8 cellular contexts compared by ENCODE assay signal in genomic region chr4:123398151-123398802, GRCh38. TPM values are rescaled to one million over a fixed set of nuclear protein-coding genes. Genes with fewer than 3 reads are reported as not detected.
DNase-seq lines count a peak whose midpoint lies in the region; ATAC-seq and TF ChIP-seq lines count a peak whose summit lies in the region.

No MANE protein-coding gene starts in this region.

- TF ChIP-seq CTCF in Calu3 (IDR thresholded peaks at IDR 0.05; ENCODE audit: unreplicated experiment): peak; percentile 46
- peak; percentile 80 for TF ChIP-seq CTCF in RWPE1 (conservative IDR thresholded peaks at IDR 0.05; ENCODE audit: low read depth)
- TF ChIP-seq CTCF in neutrophil (IDR thresholded peaks at IDR 0.05): no peak
- peak; percentile 51 to 67 (median 53) for TF ChIP-seq CTCF in transverse colon (IDR thresholded peaks at IDR 0.05)

- no peak for TF ChIP-seq POLR2A in transverse colon (IDR thresholded peaks at IDR 0.05)

- H3K4me3 ChIP-seq in neutrophil (ENCODE audit: low read depth in 1 of 2, low read length in 1 of 2) (peak overlapping the region; percentile 65 to 73), transverse colon (peak overlapping the region; percentile 67 to 89 (median 75))

- H3K27me3 ChIP-seq in neutrophil (peaks cover 45% of the 10 kb centered on the region), transverse colon (no peaks in the 10 kb centered on the region)

- DNase-seq in Calu3: peak; percentile 82
- DNase-seq in RWPE1 (ENCODE audit: low spot score): peak; percentile 61
- peak; percentile 68 for DNase-seq in activated naive CD4-positive, alpha-beta T cell treated with anti-CD3 and anti-CD28 coated beads for 36 hours
- DNase-seq in globus pallidus (ENCODE audit: low spot score): peak; percentile 42
- peak; percentile 83 for DNase-seq in transverse colon

- no peaks in the 10 kb centered on the region for H3K27me3 Mint-ChIP-seq in Calu3 (ENCODE audit: unreplicated experiment)
- peaks cover 17% of the 10 kb centered on the region for H3K27me3 Mint-ChIP-seq in activated naive CD4-positive, alpha-beta T cell treated with anti-CD3 and anti-CD28 coated beads for 36 hours (ENCODE audit: low read depth)

- ATAC-seq in GM19452 (IDR thresholded peaks at IDR 0.05; ENCODE audit: unreplicated experiment) (peak; percentile 67), HG03558 (IDR thresholded peaks at IDR 0.05; ENCODE audit: extremely low read depth, unreplicated experiment) (peak; percentile 25)

- 0% methylated on average over 9 of the region's 81 CpGs; no CpG with 5 or more reads in 1 of the 2 donors for WGBS in transverse colon (ENCODE audit: low coverage in 1 of 2), 2 donors

- no peaks in the 10 kb centered on the region for H3K36me3 ChIP-seq in neutrophil
- H3K36me3 ChIP-seq in transverse colon: peaks cover 0 to 9% (median 3%) of the 10 kb centered on the region in 4 donors

- no TSS peak for BruUV-seq in Calu3 (replicated peaks; lab: Mats Ljungman, UMichigan)

- H3K4me1 Mint-ChIP-seq in Calu3 (ENCODE audit: low read depth, unreplicated experiment): peaks cover 23% of the 10 kb centered on the region
- peaks cover 32% of the 10 kb centered on the region for H3K4me1 Mint-ChIP-seq in activated naive CD4-positive, alpha-beta T cell treated with anti-CD3 and anti-CD28 coated beads for 36 hours (ENCODE audit: low read depth)

- CTCF ChIA-PET in Calu3 (lab: Charles Lee) (no interaction called here), RWPE1 (lab: Yijun Ruan, JAX) (interaction anchor here (0.5 to 0.8 kb wide), 4 partner anchors 27 to 1694 kb away, joined by 3 to 4 read pairs (median 3); no protein-coding TSS in a partner anchor)
- CTCF ChIA-PET in activated naive CD4-positive, alpha-beta T cell treated with anti-CD3 and anti-CD28 coated beads for 36 hours (lab: Charles Lee): interaction anchor here (0.7 kb wide), 1 partner anchor 278 kb away, joined by 3 read pairs; no protein-coding TSS in a partner anchor

- intact Hi-C loops in Calu3 (cut with micrococcal nuclease; ENCODE audit: unreplicated experiment) (loop anchor here (2.0 kb wide), 1 partner anchor 149 kb away; no protein-coding TSS in a partner anchor), transverse colon (cut with DNase I; ENCODE audit: low total_unique reads) (loop anchor here (10.0 kb wide), 3 partner anchors 257 to 717 kb away; no protein-coding TSS in a partner anchor)
- intact Hi-C loops in activated naive CD4-positive, alpha-beta T cell treated with anti-CD3 and anti-CD28 coated beads for 36 hours (cut with micrococcal nuclease): loop anchor here (2.0 to 10.0 kb wide), 9 partner anchors 167 to 1596 kb away; partner anchors contain the start of gene EXOSC9

- no peak overlapping the region for H3K27ac Mint-ChIP-seq in Calu3 (ENCODE audit: unreplicated experiment)
- peak overlapping the region; percentile 95 for H3K27ac Mint-ChIP-seq in activated naive CD4-positive, alpha-beta T cell treated with anti-CD3 and anti-CD28 coated beads for 36 hours

- H3K36me3 Mint-ChIP-seq in Calu3 (ENCODE audit: insufficient read depth, unreplicated experiment): peaks cover 59% of the 10 kb centered on the region
- peaks cover 25% of the 10 kb centered on the region for H3K36me3 Mint-ChIP-seq in activated naive CD4-positive, alpha-beta T cell treated with anti-CD3 and anti-CD28 coated beads for 36 hours (ENCODE audit: low read depth)

- H3K9me3 Mint-ChIP-seq in Calu3 (ENCODE audit: low read depth, unreplicated experiment): no peaks in the 10 kb centered on the region
- H3K9me3 Mint-ChIP-seq in activated naive CD4-positive, alpha-beta T cell treated with anti-CD3 and anti-CD28 coated beads for 36 hours: no peaks in the 10 kb centered on the region

- H3K4me1 ChIP-seq in neutrophil (ENCODE audit: control insufficient read depth in 1 of 2, insufficient read depth in 1 of 2, low read depth in 1 of 2, low read length in 1 of 2): peaks cover 29 to 37% of the 10 kb centered on the region in 2 experiments
- H3K4me1 ChIP-seq in transverse colon: peaks cover 0 to 24% (median 0%) of the 10 kb centered on the region in 4 donors

- H3K4me3 Mint-ChIP-seq in Calu3 (ENCODE audit: low read depth, unreplicated experiment): peak overlapping the region; percentile 82
- peak overlapping the region; percentile 87 for H3K4me3 Mint-ChIP-seq in activated naive CD4-positive, alpha-beta T cell treated with anti-CD3 and anti-CD28 coated beads for 36 hours

- POLR2A ChIA-PET in RWPE1 (lab: Yijun Ruan, JAX; ENCODE audit: low non-redundant PET): no interaction called here

- H3K27ac ChIP-seq in RWPE1: peak overlapping the region; percentile 81
- H3K27ac ChIP-seq in neutrophil: no peak overlapping the region
- H3K27ac ChIP-seq in transverse colon: peak overlapping the region; percentile 91 to 95 (median 95)

- in situ Hi-C loops in transverse colon (cut with MboI; ENCODE audit: low pct_ligation_motif_present in 1 of 4, low pct_unique_long_range_greater_than_20kb in 1 of 4, low sequenced_read_pairs in 3 of 4): loop anchor here in 3 of 4 donors (10.0 to 25.0 kb wide), 4 partner anchors 257 to 864 kb away; no protein-coding TSS in a partner anchor

- no peak for TF ChIP-seq EP300 in transverse colon (IDR thresholded peaks at IDR 0.05; ENCODE audit: low read depth)

- H3K9me3 ChIP-seq in neutrophil: no peaks in the 10 kb centered on the region
- no peaks in the 10 kb centered on the region for H3K9me3 ChIP-seq in transverse colon

RNA-seq across cellular contexts. Expression of gene SPRY1, which starts 1.7 kb away (rescaled TPM):
- total RNA-seq in Calu3 (2022): 38.5 and 45.5 TPM in 2 replicates
- 10 to 100 TPM; 16.9 to 20.3 TPM for total RNA-seq in activated naive CD4-positive, alpha-beta T cell treated with anti-CD3 and anti-CD28 coated beads for 36 hours
- total RNA-seq in transverse colon: 10 to 100 TPM; 22.1 to 47.2 (median 33.7) TPM
